Comparison of ENCODE assay signal across 4 cellular contexts in the genomic region with DNA sequence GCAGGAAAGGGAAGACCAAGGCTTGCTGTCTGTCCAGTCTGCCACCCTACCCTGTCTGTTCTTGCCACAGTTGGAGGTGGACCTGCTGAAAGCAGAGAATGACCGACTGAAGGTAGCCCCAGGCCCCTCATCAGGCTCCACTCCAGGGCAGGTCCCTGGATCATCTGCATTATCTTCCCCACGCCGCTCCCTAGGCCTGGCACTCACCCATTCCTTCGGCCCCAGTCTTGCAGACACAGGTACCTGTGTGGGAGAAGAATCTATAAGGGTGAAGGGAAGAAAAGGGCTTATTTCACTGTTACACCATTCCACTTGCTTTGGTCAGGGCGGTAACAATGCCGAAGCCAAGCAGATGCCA.
"Had no signal": no experiment of that assay in that cellular context is flagged by ENCODE, and none has a peak within 500 bp of the region (broad histone marks: within the 10 kb centered on the region; RNA-seq: fewer than 3 reads in every experiment).

No MANE protein-coding gene starts in this region.

- DNase-seq: H9, HCEC 1CT, KBM-7 had no signal

- H3K27ac Mint-ChIP-seq: GM23338, H9 had no signal

- H3K4me3 ChIP-seq: GM23338 had no signal

- H3K4me1 Mint-ChIP-seq: GM23338, H9 had no signal

- ATAC-seq: GM23338 had no signal

- H3K4me2 ChIP-seq: GM23338 had no signal

- H3K9me3 Mint-ChIP-seq: GM23338, H9 had no signal

- H3K4me3 Mint-ChIP-seq: GM23338, H9 had no signal

- H2AFZ ChIP-seq: GM23338 had no signal
